22 cellular contexts compared by ENCODE assay signal in the genomic region with DNA sequence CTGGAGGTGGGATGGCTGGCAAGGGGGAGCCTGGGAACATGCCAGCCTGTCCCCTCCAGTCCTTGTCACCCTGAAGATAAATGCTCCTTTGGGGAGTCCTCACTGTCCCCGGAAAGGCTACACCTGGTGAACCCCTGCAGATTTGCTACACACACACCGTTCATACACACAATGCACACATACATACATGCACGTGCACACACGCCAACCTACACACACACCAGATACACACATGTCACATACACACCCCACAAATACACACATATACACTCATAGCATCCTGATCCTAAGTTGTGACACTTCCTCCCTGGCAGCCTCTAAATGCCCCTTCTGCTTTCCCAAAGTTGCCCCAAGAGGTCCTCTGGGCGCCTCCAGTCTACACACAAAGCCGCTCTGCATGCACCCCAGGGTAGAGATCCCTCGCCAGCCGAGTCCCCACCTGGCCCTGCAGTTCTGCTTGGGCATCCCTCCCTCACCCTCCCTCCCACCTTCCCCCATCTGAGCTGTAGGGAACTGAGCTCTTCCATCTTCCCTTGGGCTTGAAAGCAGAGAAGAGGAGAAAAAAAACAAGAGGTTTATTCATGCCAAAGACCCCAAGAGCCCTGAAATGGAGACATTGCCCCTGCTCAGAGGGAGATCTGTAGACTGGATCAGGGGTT. TPM values are rescaled to one million over a fixed set of nuclear protein-coding genes. Genes with fewer than 3 reads are reported as not detected.
DNase-seq lines count a peak whose midpoint lies in the region; ATAC-seq and TF ChIP-seq lines count a peak whose summit lies in the region.
"Had no signal": no experiment of that assay in that cellular context is flagged by ENCODE, and none has a peak within 500 bp of the region (broad histone marks: within the 10 kb centered on the region; RNA-seq: fewer than 3 reads in every experiment).

No MANE protein-coding gene starts in this region.

- H3K4me1 ChIP-seq in body of pancreas, result peaks cover 31% of the 10 kb centered on the region
- peaks cover 20% of the 10 kb centered on the region for H3K4me1 ChIP-seq in psoas muscle
- H3K4me1 ChIP-seq in lower lobe of right lung, result peaks cover 21% of the 10 kb centered on the region

- peak; percentile 77 for DNase-seq in DMS79 (lab: John Stamatoyannopoulos, UW)
- DNase-seq in NCI-H1092 (lab: John Stamatoyannopoulos, UW), result peak; percentile 25
- no peak for DNase-seq in body of pancreas
- DNase-seq in psoas muscle, result no peak
- no peak for DNase-seq in cerebellar nuclear complex (lab: John Stamatoyannopoulos, UW)
- no peak for DNase-seq in lower lobe of right lung
- DNase-seq in sciatic nerve (ENCODE audit: low spot score), result no peak
- DNase-seq: activated CD4-positive, alpha-beta T cell treated with anti-CD3 and anti-CD28 coated beads, Interleukin-2, amount 50 U/mL, for 48 hours; activated CD4-positive, CD25-positive, alpha-beta regulatory T cell; activated CD8-positive, alpha-beta memory T cell treated with anti-CD3 and anti-CD28 coated beads, Interleukin-2, amount 50 U/mL, for 48 hours; activated effector memory CD4-positive, alpha-beta T cell treated with Interleukin-2 at 50 U/mL for 16 hours; CD8-positive, alpha-beta T cell; glutamatergic neuron; KBM-7; mesenchymal stem cell; NCI-H2081 treated with DMSO at 0.1 percent for 48 hours; NCI-H748 treated with DMSO at 0.1 percent for 48 hours; OCI-M1; ovary; stimulated activated CD4-positive, alpha-beta T cell treated with anti-CD3 and anti-CD28 coated beads, Interleukin-1b, Interleukin-23, amount 100 ng/mL, for 48 hours; transverse colon had no signal

- 87 to 88% methylated on average over 8 of the region's 8 CpGs for WGBS in body of pancreas, 2 donors
- 81 to 89% (median 82%) methylated on average over 8 of the region's 8 CpGs for WGBS in psoas muscle, 3 donors

- ATAC-seq in body of pancreas (no peak), psoas muscle (no peak), lower lobe of right lung (no peak), sciatic nerve (no peak)
- ATAC-seq: CD8-positive, alpha-beta T cell; stimulated activated memory B cell treated with anti-CD40 and anti-IgM and Interleukin-4, amounts not matched to agents 10 μg/mL and 1 μg/mL and 100 μg/mL, for 72 hours had no signal

- H3K9me3 ChIP-seq in body of pancreas (no peaks in the 10 kb centered on the region), psoas muscle (no peaks in the 10 kb centered on the region), lower lobe of right lung (no peaks in the 10 kb centered on the region)
- H3K9me3 ChIP-seq: ovary, transverse colon had no signal

- peak overlapping the region; percentile 90 to 98 (median 94) for H3K27ac ChIP-seq in body of pancreas
- peak overlapping the region; percentile 94 for H3K27ac ChIP-seq in psoas muscle
- no peak overlapping the region for H3K27ac ChIP-seq in lower lobe of right lung

- no peak for TF ChIP-seq CTCF in body of pancreas (IDR thresholded peaks at IDR 0.05)
- no peak for TF ChIP-seq CTCF in psoas muscle (IDR thresholded peaks at IDR 0.05)
- no peak for TF ChIP-seq CTCF in lower lobe of right lung (IDR thresholded peaks at IDR 0.05)

- H3K27me3 ChIP-seq in body of pancreas (no peaks in the 10 kb centered on the region), psoas muscle (ENCODE audit: insufficient read depth in 3 of 3, low read length in 2 of 3) (no peaks in the 10 kb centered on the region), lower lobe of right lung (ENCODE audit: low read depth) (no peaks in the 10 kb centered on the region)
- H3K27me3 ChIP-seq: ovary, transverse colon had no signal

- H3K36me3 ChIP-seq in body of pancreas (replicated peaks in 1 of 2; ENCODE audit: insufficient read depth in 1 of 2, low read depth in 2 of 2), result no peaks in the 10 kb centered on the region
- H3K36me3 ChIP-seq in psoas muscle (ENCODE audit: insufficient read depth in 1 of 2, low read depth in 1 of 2), result no peaks in the 10 kb centered on the region
- no peaks in the 10 kb centered on the region for H3K36me3 ChIP-seq in lower lobe of right lung
- H3K36me3 ChIP-seq: ovary, transverse colon had no signal

- H3K4me3 ChIP-seq in body of pancreas (no peak overlapping the region), psoas muscle (no peak overlapping the region), lower lobe of right lung (no peak overlapping the region)
- H3K4me3 ChIP-seq: ovary, transverse colon had no signal

- intact Hi-C loops in body of pancreas (cut with DNase I) (no loop called here), psoas muscle (cut with DNase I) (no loop called here), lower lobe of right lung (cut with DNase I) (no loop called here), sciatic nerve (cut with DNase I) (no loop called here)

- no peak for TF ChIP-seq POLR2A in body of pancreas (IDR thresholded peaks at IDR 0.05)

RNA-seq across cellular contexts. Expression of a gene that starts 5.9 kb away (rescaled TPM):
- total RNA-seq in body of pancreas, result 10 to 100 TPM; 10.1 to 11.9 TPM
- total RNA-seq in psoas muscle, result 1 to 10 TPM; 1.7 to 4.2 (median 3.1) TPM
- polyA plus RNA-seq in psoas muscle, result 1 to 10 TPM in 1 of 3 donors, under 1 TPM in 2; 0.75 to 1.5 (median 0.92) TPM
- total RNA-seq in lower lobe of right lung, result 103 TPM
- total RNA-seq in sciatic nerve, result 19.7 TPM

RNA-seq across cellular contexts. Expression of a gene that starts 13.6 kb away (rescaled TPM):
- 100 to 1,000 TPM; 152 to 198 TPM for total RNA-seq in body of pancreas
- total RNA-seq in psoas muscle, result 10 to 100 TPM; 74.6 to 89.2 (median 85.4) TPM
- 100 to 1,000 TPM; 110 to 230 (median 145) TPM for polyA plus RNA-seq in psoas muscle
- 194 TPM for total RNA-seq in lower lobe of right lung
- total RNA-seq in sciatic nerve, result 154 TPM

RNA-seq across cellular contexts. Expression of a gene that starts 45.1 kb away (rescaled TPM):
- total RNA-seq in body of pancreas, result 1 to 10 TPM in 1 of 2 donors, under 1 TPM in 1; 0.33 to 3.1 TPM
- total RNA-seq in psoas muscle, result 10 to 100 TPM in 1 of 4 donors, 1 to 10 TPM in 3; 3.1 to 49.1 (median 3.6) TPM
- polyA plus RNA-seq in psoas muscle, result 1 to 10 TPM; 1.2 to 3.1 (median 1.6) TPM
- 11.9 TPM for total RNA-seq in lower lobe of right lung
- 91.7 TPM for total RNA-seq in sciatic nerve

Comparison
In these comparisons a context has a peak if more than half of its experiments do, and no peak if none do; other contexts are left out.
1. DNase-seq: peak in DMS79 (single experiment) and NCI-H1092 (single experiment); none in body of pancreas (0 of 4), psoas muscle (0 of 2), cerebellar nuclear complex (0 of 2), lower lobe of right lung (single experiment) and sciatic nerve (single experiment).